In the genomic region with DNA sequence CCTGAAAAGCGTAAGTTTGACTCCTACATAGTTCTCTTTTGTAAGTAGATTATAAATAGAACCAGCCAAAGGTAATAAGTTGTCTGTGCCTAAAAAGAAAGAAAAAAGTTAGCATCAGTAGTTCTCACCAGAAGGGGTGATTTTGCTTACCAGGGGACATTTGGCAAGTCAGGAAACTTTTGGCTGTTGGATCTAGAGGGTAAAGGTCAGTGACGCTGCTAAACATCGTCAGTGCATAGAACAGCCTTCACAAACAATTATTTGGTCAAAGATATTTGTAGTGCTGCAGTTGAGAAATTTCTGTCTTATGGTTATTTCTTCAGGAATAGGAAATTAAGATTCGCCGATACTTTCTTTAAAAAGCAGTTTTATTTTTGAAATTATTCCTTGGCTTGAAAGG, we compare ENCODE assay signal across 11 cellular contexts. TPM values are rescaled to one million over a fixed set of nuclear protein-coding genes. Genes with fewer than 3 reads are reported as not detected.
DNase-seq lines count a peak whose midpoint lies in the region; ATAC-seq, FAIRE-seq and TF ChIP-seq lines count a peak whose summit lies in the region.
"Had no signal": no experiment of that assay in that cellular context is flagged by ENCODE, and none has a peak within 500 bp of the region (broad histone marks: within the 10 kb centered on the region; RNA-seq: fewer than 3 reads in every experiment).

No MANE protein-coding gene starts in this region.

- ATAC-seq in right lobe of liver (peak; percentile 2 to 29 (median 8)), GM21576 (IDR thresholded peaks at IDR 0.05; ENCODE audit: unreplicated experiment) (no peak)
- ATAC-seq: heart left ventricle had no signal

- H3K9ac ChIP-seq in adipocyte (ENCODE audit: low read length) = peak overlapping the region; percentile 94

- WGBS in right lobe of liver (ENCODE audit: insufficient coverage, low coverage, low lambda C conversion rate, missing lambda C conversion rate) = 18% methylated on average over 5 of the region's 5 CpGs

- POLR2A ChIA-PET in A673 (lab: Charles Lee; ENCODE audit: low non-redundant PET) = no interaction called here

- H3K27me3 ChIP-seq in A673 (replicated peaks; ENCODE audit: insufficient read depth, low read depth, low read length, poor library complexity) (no peaks in the 10 kb centered on the region), adipocyte (replicated peaks; ENCODE audit: control insufficient read depth, insufficient read depth, low read length) (no peaks in the 10 kb centered on the region), right lobe of liver (no peaks in the 10 kb centered on the region)
- H3K27me3 ChIP-seq: heart left ventricle had no signal

- H3K9me3 ChIP-seq in A673 (ENCODE audit: low read depth, low read length, poor library complexity, severe bottlenecking) (no peaks in the 10 kb centered on the region), adipocyte (ENCODE audit: control insufficient read depth, low read length) (no peaks in the 10 kb centered on the region), right lobe of liver (no peaks in the 10 kb centered on the region)
- H3K9me3 ChIP-seq: heart left ventricle had no signal

- CTCF ChIA-PET in A673 (lab: Charles Lee) = no interaction called here

- H3K36me3 ChIP-seq in A673 (ENCODE audit: insufficient read depth, low read length, poor library complexity, severe bottlenecking) = peaks cover 21% of the 10 kb centered on the region
- H3K36me3 ChIP-seq in adipocyte (ENCODE audit: control insufficient read depth, insufficient read depth, low read length, severe bottlenecking) = peaks cover 20% of the 10 kb centered on the region
- H3K36me3 ChIP-seq in right lobe of liver = peaks cover 0 to 23% (median 0%) of the 10 kb centered on the region in 4 donors

- no peak for TF ChIP-seq CTCF in A673 (conservative IDR thresholded peaks at IDR 0.05; ENCODE audit: low read depth, low read length)
- TF ChIP-seq CTCF in right lobe of liver (IDR thresholded peaks at IDR 0.05) = no peak

- H3K27ac ChIP-seq in A673 (ENCODE audit: low read depth, low read length, poor library complexity, severe bottlenecking) = peak overlapping the region; percentile 78
- peak overlapping the region; percentile 91 to 98 (median 96) for H3K27ac ChIP-seq in right lobe of liver

- H3K4me3 ChIP-seq in A673 (ENCODE audit: low read depth, low read length, poor library complexity, severe bottlenecking) (peak overlapping the region; percentile 82), adipocyte (ENCODE audit: low read length) (peak overlapping the region; percentile 96), right lobe of liver (peak overlapping the region in 2 of 3 donors; percentile 36 to 64)

- BruUV-seq in A673 (replicated peaks; lab: Mats Ljungman, UMichigan) = no TSS peak

- intact Hi-C loops in A673 (cut with micrococcal nuclease; ENCODE audit: unreplicated experiment) (loop anchor here (10.0 kb wide), 1 partner anchor 395 kb away; no protein-coding TSS in a partner anchor), right lobe of liver (cut with DNase I) (no loop called here)

- H3K4me1 ChIP-seq in A673 (ENCODE audit: insufficient read depth, low read length, poor library complexity, severe bottlenecking) = peaks cover 7% of the 10 kb centered on the region
- peaks cover 33% of the 10 kb centered on the region for H3K4me1 ChIP-seq in adipocyte (ENCODE audit: control insufficient read depth, insufficient read depth, low read length)
- H3K4me1 ChIP-seq in right lobe of liver = peaks cover 0 to 24% (median 0%) of the 10 kb centered on the region in 4 donors

- FAIRE-seq in GM18507 (lab: Jason Lieb, UNC) = peak; percentile 12

- DNase-seq in A673 (ENCODE audit: low spot score) (no peak), GM18507 (ENCODE audit: extremely low spot score, insufficient read length, low read depth) (no peak), adipocyte (ENCODE audit: low read depth) (no peak), right lobe of liver (peak in 1 of 3 donors; percentile 71), NAMALWA (ENCODE audit: low spot score) (no peak), NCI-H146 treated with DMSO at 0.1 percent for 48 hours (lab: John Stamatoyannopoulos, UW; ENCODE audit: unreplicated experiment) (no peak)
- no peak for DNase-seq in stimulated activated CD4-positive, alpha-beta T cell treated with anti-CD3 and anti-CD28 coated beads, Interleukin-2, amount 100 ng/mL, for 48 hours
- DNase-seq: activated effector memory CD4-positive, alpha-beta T cell treated with Interleukin-2 at 50 U/mL for 16 hours; heart left ventricle; retina had no signal

- peak; percentile 46 for TF ChIP-seq POLR2A in right lobe of liver (IDR thresholded peaks at IDR 0.05)

RNA-seq across cellular contexts. Expression of a gene that starts 2.0 kb away (rescaled TPM):
- total RNA-seq in A673 (2021) = 22.8 and 28.5 TPM in 2 replicates
- total RNA-seq in right lobe of liver = 10 to 100 TPM in 1 of 6 experiments, 1 to 10 TPM in 5; 5.6 to 11.2 (median 8.4) TPM
